Comparison of ENCODE assay signal across 8 cellular contexts in genomic region chr15:37880009-37880834, GRCh38.
A peak's percentile ranks its signal among the peaks of the same experiment; 100 is the strongest.
DNase-seq lines count a peak whose midpoint lies in the region; ATAC-seq, FAIRE-seq and TF ChIP-seq lines count a peak whose summit lies in the region.

No MANE protein-coding gene starts in this region.

- peak; percentile 62 for TF ChIP-seq CTCF in GM12872 (IDR thresholded peaks at IDR 0.05; ENCODE audit: insufficient read depth, low read depth, low read length)

- no peaks in the 10 kb centered on the region for H3K4me1 Mint-ChIP-seq in effector memory CD8-positive, alpha-beta T cell (ENCODE audit: low read depth in 2 of 2)

- H3K27me3 Mint-ChIP-seq in effector memory CD8-positive, alpha-beta T cell: peaks cover 54 to 58% of the 10 kb centered on the region in 2 donors

- no peaks in the 10 kb centered on the region for H3K36me3 Mint-ChIP-seq in effector memory CD8-positive, alpha-beta T cell (ENCODE audit: insufficient read depth)

- H3K27ac Mint-ChIP-seq in effector memory CD8-positive, alpha-beta T cell: peak overlapping the region in 1 of 2 donors; percentile 30

- ATAC-seq in GM18858 (IDR thresholded peaks at IDR 0.05; ENCODE audit: unreplicated experiment): no peak
- no peak for ATAC-seq in stimulated activated naive CD8-positive, alpha-beta T cell treated with anti-CD3 and anti-CD28 coated beads, Interleukin-15, Interleukin-2, amounts not matched to agents 100 U/mL and 50 U/mL, for 24 hours
- ATAC-seq in effector memory CD8-positive, alpha-beta T cell (replicated peaks): no peak

- H3K4me3 Mint-ChIP-seq in effector memory CD8-positive, alpha-beta T cell: no peak overlapping the region

- FAIRE-seq in A204.1 (lab: Jason Lieb, UNC): peak; percentile 92

- peak; percentile 52 to 76 for DNase-seq in NCI-H2081 (lab: John Stamatoyannopoulos, UW)
- DNase-seq in amniotic epithelial cell (ENCODE audit: low read depth): peak; percentile 72
- peak; percentile 71 for DNase-seq in islet precursor cell
- DNase-seq in stimulated activated naive CD8-positive, alpha-beta T cell treated with anti-CD3 and anti-CD28 coated beads, Interleukin-15, Interleukin-2, amounts not matched to agents 100 U/mL and 50 U/mL, for 24 hours: no peak
- DNase-seq in effector memory CD8-positive, alpha-beta T cell: no peak

- H3K9me3 Mint-ChIP-seq in effector memory CD8-positive, alpha-beta T cell: no peaks in the 10 kb centered on the region

Comparison
In these comparisons a context has a peak if more than half of its experiments do, and no peak if none do; other contexts are left out.
1. DNase-seq: peak in NCI-H2081 (2 of 2), amniotic epithelial cell (single experiment) and islet precursor cell (single experiment); none in stimulated activated naive CD8-positive, alpha-beta T cell treated with anti-CD3 and anti-CD28 coated beads, Interleukin-15, Interleukin-2, amounts not matched to agents 100 U/mL and 50 U/mL, for 24 hours (single experiment) and effector memory CD8-positive, alpha-beta T cell (0 of 3).